ENCODE assay signal across 18 cellular contexts in the genomic region with DNA sequence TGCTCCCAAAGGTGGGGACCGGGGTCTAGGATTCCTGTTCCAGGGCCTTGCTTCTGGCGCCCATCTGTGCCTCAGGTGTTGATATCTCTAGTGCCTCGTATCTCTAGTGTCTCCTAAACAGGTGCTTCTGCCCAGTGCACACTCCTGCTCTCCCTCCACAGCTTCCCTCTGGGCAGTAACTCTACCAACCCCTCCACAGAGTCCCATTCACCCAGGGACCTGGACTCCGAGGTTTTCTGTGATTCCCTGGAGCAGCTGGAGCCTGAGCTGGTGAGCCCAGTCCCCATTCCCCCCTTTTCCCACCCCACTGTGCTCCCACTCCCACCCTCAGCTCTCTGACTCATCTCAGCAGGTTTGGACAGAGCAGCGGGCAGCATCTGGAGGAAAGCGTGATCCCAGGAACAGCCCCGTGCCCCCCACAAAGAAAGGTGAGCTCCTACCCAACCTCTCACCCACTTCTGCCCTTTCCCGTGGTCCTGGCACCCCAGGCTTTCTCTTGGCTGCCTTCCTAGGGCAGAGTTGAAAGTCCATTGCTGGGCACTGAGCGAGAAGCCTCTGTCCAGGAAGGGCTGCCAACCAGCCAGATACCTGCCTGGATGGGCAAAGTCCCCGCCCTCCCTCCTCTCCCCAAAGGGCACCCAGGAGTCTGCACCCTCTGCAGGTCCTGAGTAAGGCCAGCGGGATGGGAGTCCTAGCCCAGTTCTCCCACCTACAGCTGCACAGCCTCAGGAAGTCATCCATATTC. TPM values are rescaled to one million over a fixed set of nuclear protein-coding genes. Genes with fewer than 3 reads are reported as not detected.
A peak's percentile ranks its signal among the peaks of the same experiment; 100 is the strongest.
DNase-seq lines count a peak whose midpoint lies in the region; ATAC-seq and TF ChIP-seq lines count a peak whose summit lies in the region.
"Had no signal": no experiment of that assay in that cellular context is flagged by ENCODE, and none has a peak within 500 bp of the region (broad histone marks: within the 10 kb centered on the region; RNA-seq: fewer than 3 reads in every experiment).

No MANE protein-coding gene starts in this region.

- H3K27me3 ChIP-seq in colonic mucosa = no peaks in the 10 kb centered on the region
- H3K27me3 ChIP-seq: brain microvascular endothelial cell, stomach, tibial artery had no signal

- no peaks in the 10 kb centered on the region for H3K9me3 ChIP-seq in colonic mucosa
- H3K9me3 ChIP-seq: stomach, tibial artery had no signal

- H3K9me3 Mint-ChIP-seq in memory B cell = no peaks in the 10 kb centered on the region
- no peaks in the 10 kb centered on the region for H3K9me3 Mint-ChIP-seq in stimulated activated effector memory CD8-positive, alpha-beta T cell treated with anti-CD3 and anti-CD28 coated beads, Interleukin-12 subunit alpha, Interleukin-12 subunit beta, amount 100 ng/mL, for 72 hours

- ATAC-seq in memory B cell (ENCODE audit: low read depth) (no peak), HG03108 (IDR thresholded peaks at IDR 0.05; ENCODE audit: unreplicated experiment) (no peak)
- no peak for ATAC-seq in stimulated activated effector memory CD8-positive, alpha-beta T cell treated with anti-CD3 and anti-CD28 coated beads, Interleukin-12 subunit alpha, Interleukin-12 subunit beta, amount 100 ng/mL, for 72 hours
- ATAC-seq: activated CD4-positive, alpha-beta T cell treated with anti-CD3 and anti-CD28 coated beads for 36 hours; SK-N-SH treated with all-trans-retinoic acid at 6 μM for 48 hours had no signal

- peaks cover 10% of the 10 kb centered on the region for H3K4me1 ChIP-seq in colonic mucosa

- intact Hi-C loops in colonic mucosa (cut with DNase I) = no loop called here

- H3K9ac ChIP-seq in colonic mucosa (ENCODE audit: low read depth in 2 of 2, low read length in 2 of 2) = no peak overlapping the region

- no peaks in the 10 kb centered on the region for H3K27me3 Mint-ChIP-seq in memory B cell
- H3K27me3 Mint-ChIP-seq: activated CD4-positive, alpha-beta T cell treated with anti-CD3 and anti-CD28 coated beads for 36 hours had no signal

- H3K36me3 ChIP-seq in colonic mucosa = no peaks in the 10 kb centered on the region
- H3K36me3 ChIP-seq: brain microvascular endothelial cell had no signal

- H3K4me3 Mint-ChIP-seq in memory B cell = peak overlapping the region; percentile 21
- H3K4me3 Mint-ChIP-seq in stimulated activated effector memory CD8-positive, alpha-beta T cell treated with anti-CD3 and anti-CD28 coated beads, Interleukin-12 subunit alpha, Interleukin-12 subunit beta, amount 100 ng/mL, for 72 hours = peak overlapping the region; percentile 20
- H3K4me3 Mint-ChIP-seq: activated CD4-positive, alpha-beta T cell treated with anti-CD3 and anti-CD28 coated beads for 36 hours had no signal

- no peak overlapping the region for H3K4me3 ChIP-seq in colonic mucosa
- H3K4me3 ChIP-seq: tibial artery had no signal

- no peak overlapping the region for H3K27ac ChIP-seq in colonic mucosa
- H3K27ac ChIP-seq: brain microvascular endothelial cell, C4-2B, HL-60 had no signal

- no peaks in the 10 kb centered on the region for H3K36me3 Mint-ChIP-seq in memory B cell
- peaks cover 5% of the 10 kb centered on the region for H3K36me3 Mint-ChIP-seq in stimulated activated effector memory CD8-positive, alpha-beta T cell treated with anti-CD3 and anti-CD28 coated beads, Interleukin-12 subunit alpha, Interleukin-12 subunit beta, amount 100 ng/mL, for 72 hours

- H3K27ac Mint-ChIP-seq in memory B cell = no peak overlapping the region
- H3K27ac Mint-ChIP-seq in stimulated activated effector memory CD8-positive, alpha-beta T cell treated with anti-CD3 and anti-CD28 coated beads, Interleukin-12 subunit alpha, Interleukin-12 subunit beta, amount 100 ng/mL, for 72 hours = peak overlapping the region; percentile 29
- H3K27ac Mint-ChIP-seq: activated CD4-positive, alpha-beta T cell treated with anti-CD3 and anti-CD28 coated beads for 36 hours had no signal

- no peak for TF ChIP-seq CTCF in colonic mucosa (IDR thresholded peaks at IDR 0.05)

- peaks cover 8% of the 10 kb centered on the region for H3K4me1 Mint-ChIP-seq in memory B cell
- H3K4me1 Mint-ChIP-seq in stimulated activated effector memory CD8-positive, alpha-beta T cell treated with anti-CD3 and anti-CD28 coated beads, Interleukin-12 subunit alpha, Interleukin-12 subunit beta, amount 100 ng/mL, for 72 hours = peaks cover 31% of the 10 kb centered on the region

- peak; percentile 30 for DNase-seq in HT-29 (ENCODE audit: low spot score)
- peak; percentile 77 for DNase-seq in colonic mucosa
- DNase-seq in memory B cell (ENCODE audit: low spot score in 2 of 2) = no peak
- no peak for DNase-seq in stimulated activated effector memory CD8-positive, alpha-beta T cell treated with anti-CD3 and anti-CD28 coated beads, Interleukin-12 subunit alpha, Interleukin-12 subunit beta, amount 100 ng/mL, for 72 hours (ENCODE audit: low spot score in 2 of 2)
- DNase-seq in T-helper 1 cell = no peak
- no peak for DNase-seq in activated naive CD4-positive, alpha-beta T cell treated with Interleukin-2 at 50 U/mL for 16 hours
- DNase-seq: activated CD4-positive, alpha-beta T cell treated with anti-CD3 and anti-CD28 coated beads for 36 hours; activated CD8-positive, alpha-beta memory T cell treated with anti-CD3 and anti-CD28 coated beads for 24 hours; brain microvascular endothelial cell; effector CD4-positive, alpha-beta T cell; NCI-H446 treated with DMSO at 0.1 percent for 48 hours; occipital lobe; stomach; tibial artery had no signal

RNA-seq across cellular contexts. Expression of a gene that starts 2.2 kb away (rescaled TPM):
- 12.0 and 12.3 TPM in 2 replicates for total RNA-seq in HT-29 (2014; rRNA removed; shearing (Covaris generic))
- total RNA-seq in colonic mucosa = 10 to 100 TPM; 13.0 to 16.6 TPM

RNA-seq across cellular contexts. Expression of a gene that starts 5.4 kb away (rescaled TPM):
- 130 and 142 TPM in 2 replicates for total RNA-seq in HT-29 (2014; rRNA removed; shearing (Covaris generic))
- total RNA-seq in colonic mucosa = 100 to 1,000 TPM; 300 to 312 TPM

RNA-seq across cellular contexts. Expression of a gene that starts 10.5 kb away (rescaled TPM):
- 9.4 and 9.6 TPM in 2 replicates for total RNA-seq in HT-29 (2014; rRNA removed; shearing (Covaris generic))
- total RNA-seq in colonic mucosa = 10 to 100 TPM; 37.0 to 38.4 TPM

RNA-seq across cellular contexts. Expression of a gene that starts 23.9 kb away (rescaled TPM):
- total RNA-seq in HT-29 (2014; rRNA removed; shearing (Covaris generic)) = 9.0 and 9.5 TPM in 2 replicates
- 1 to 10 TPM; 7.2 to 8.1 TPM for total RNA-seq in colonic mucosa

Comparison
In these comparisons a context has a peak if more than half of its experiments do, and no peak if none do; other contexts are left out.
1. DNase-seq: peak in HT-29 (single experiment) and colonic mucosa (single experiment); none in memory B cell (0 of 2), stimulated activated effector memory CD8-positive, alpha-beta T cell treated with anti-CD3 and anti-CD28 coated beads, Interleukin-12 subunit alpha, Interleukin-12 subunit beta, amount 100 ng/mL, for 72 hours (0 of 2), T-helper 1 cell (0 of 5) and activated naive CD4-positive, alpha-beta T cell treated with Interleukin-2 at 50 U/mL for 16 hours (single experiment).